8 cellular contexts compared by ENCODE assay signal in the genomic region with DNA sequence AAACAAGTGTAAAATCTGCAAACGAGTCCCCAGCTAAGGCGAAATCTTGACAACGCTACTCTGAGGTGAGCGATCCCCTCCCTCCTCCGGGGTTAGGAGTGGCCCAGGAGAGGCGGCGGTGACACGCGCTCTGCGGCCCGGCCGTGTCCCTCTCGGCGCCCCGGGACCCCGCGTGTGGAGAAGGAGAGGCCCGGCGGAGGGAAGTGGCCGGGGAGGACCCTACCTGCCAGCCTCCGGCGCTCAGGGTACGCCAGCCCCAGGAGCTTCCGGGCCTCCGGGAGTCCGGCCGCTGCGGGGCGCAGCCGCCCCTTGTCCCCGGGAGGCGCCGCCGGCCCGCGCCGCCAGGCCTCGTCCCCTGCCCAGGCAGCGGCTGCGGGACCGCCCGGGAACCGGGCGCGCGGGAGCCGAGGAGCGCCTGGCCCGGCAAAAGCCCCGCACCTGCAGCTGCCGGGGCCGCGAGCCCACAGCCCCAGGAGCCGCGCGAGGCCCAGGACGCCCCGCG. TPM values are rescaled to one million over a fixed set of nuclear protein-coding genes. Genes with fewer than 3 reads are reported as not detected.
DNase-seq lines count a peak whose midpoint lies in the region; ATAC-seq and TF ChIP-seq lines count a peak whose summit lies in the region.

No MANE protein-coding gene starts in this region.

- peak; percentile 19 for TF ChIP-seq CTCF in DND-41 (IDR thresholded peaks at IDR 0.05; ENCODE audit: borderline replicate concordance, extremely low read depth, low read length, poor library complexity, severe bottlenecking)
- TF ChIP-seq CTCF in GM20000 (IDR thresholded peaks at IDR 0.05; ENCODE audit: extremely low read depth, missing control alignments), result peak; percentile 35
- TF ChIP-seq CTCF in VCaP (conservative IDR thresholded peaks at IDR 0.05), result no peak
- TF ChIP-seq CTCF in kidney epithelial cell (IDR thresholded peaks at IDR 0.05; ENCODE audit: insufficient read depth, low read length, poor library complexity, severe bottlenecking), result no peak

- H3K27ac ChIP-seq in DND-41 (ENCODE audit: low read length) (peak overlapping the region; percentile 73), VCaP (peak overlapping the region; percentile 87)

- H3K9me3 ChIP-seq in DND-41 (ENCODE audit: insufficient read depth, low read length, severe bottlenecking), result no peaks in the 10 kb centered on the region

- H3K27me3 ChIP-seq in DND-41 (ENCODE audit: insufficient read depth, low read length, poor library complexity) (no peaks in the 10 kb centered on the region), kidney epithelial cell (ENCODE audit: control insufficient read depth, insufficient read depth, low read length) (no peaks in the 10 kb centered on the region)

- DNase-seq in DND-41, result peak; percentile 45
- peak; percentile 83 for DNase-seq in GM20000 (ENCODE audit: low spot score)
- DNase-seq in central memory CD4-positive, alpha-beta T cell, result peak; percentile 19
- no peak for DNase-seq in kidney epithelial cell (ENCODE audit: low read depth)
- peak; percentile 10 to 29 for DNase-seq in stimulated activated CD4-positive, alpha-beta T cell treated with anti-CD3 and anti-CD28 coated beads, Interleukin-1b, Interleukin-23, amount 100 ng/mL, for 4 hours (ENCODE audit: low read depth in 2 of 2)
- DNase-seq in foreskin melanocyte, result no peak

- H3K4me3 ChIP-seq in DND-41 (ENCODE audit: low read depth in 1 of 2, low read length in 2 of 2) (peak overlapping the region; percentile 38 to 72; a peak in 3 of 4 replicates), kidney epithelial cell (ENCODE audit: low read depth, low read length) (peak overlapping the region; percentile 73)

- peaks cover 44% of the 10 kb centered on the region for H3K4me1 ChIP-seq in DND-41 (ENCODE audit: insufficient read depth, low read length)

- peak overlapping the region; percentile 88 for H2AFZ ChIP-seq in DND-41 (ENCODE audit: low read depth, low read length)

- H3K4me2 ChIP-seq in DND-41 (ENCODE audit: insufficient read depth, low read length), result peak overlapping the region; percentile 83

- peak; percentile 18 for ATAC-seq in DND-41 (ENCODE audit: insufficient read depth, low read depth)
- ATAC-seq in HG03571 (IDR thresholded peaks at IDR 0.05; ENCODE audit: unreplicated experiment), result peak; percentile 35

- peaks cover 14% of the 10 kb centered on the region for H4K20me1 ChIP-seq in DND-41 (ENCODE audit: insufficient read depth, low read length)

- H3K9ac ChIP-seq in DND-41 (ENCODE audit: low read depth, low read length), result peak overlapping the region; percentile 84

- peaks cover 4% of the 10 kb centered on the region for H3K36me3 ChIP-seq in DND-41 (ENCODE audit: insufficient read depth, low read length)
- no peaks in the 10 kb centered on the region for H3K36me3 ChIP-seq in kidney epithelial cell (ENCODE audit: control insufficient read depth, insufficient read depth, low read length)

- peaks cover 56% of the 10 kb centered on the region for H3K79me2 ChIP-seq in DND-41 (ENCODE audit: insufficient read depth, low read length)

RNA-seq across cellular contexts. Expression of a gene that starts 0.5 kb away (rescaled TPM):
- 11.9 and 13.0 TPM in 2 replicates for total RNA-seq in kidney epithelial cell

RNA-seq across cellular contexts. Expression of a gene that starts 49.8 kb away (rescaled TPM):
- total RNA-seq in kidney epithelial cell, result 28.6 and 52.5 TPM in 2 replicates

Comparison
In these comparisons a context has a peak if more than half of its experiments do, and no peak if none do; other contexts are left out.
1. DNase-seq: peak in DND-41 (single experiment), GM20000 (single experiment), central memory CD4-positive, alpha-beta T cell (single experiment) and stimulated activated CD4-positive, alpha-beta T cell treated with anti-CD3 and anti-CD28 coated beads, Interleukin-1b, Interleukin-23, amount 100 ng/mL, for 4 hours (2 of 2); none in kidney epithelial cell (single experiment) and foreskin melanocyte (single experiment).
2. CTCF ChIP-seq: peak in DND-41 (single experiment) and GM20000 (single experiment); none in VCaP (single experiment) and kidney epithelial cell (single experiment).